Comparison of ENCODE assay signal across 8 cellular contexts in genomic region chr12:49110191-49111155, GRCh38. TPM values are rescaled to one million over a fixed set of nuclear protein-coding genes. Genes with fewer than 3 reads are reported as not detected.
DNase-seq lines count a peak whose midpoint lies in the region; ATAC-seq and TF ChIP-seq lines count a peak whose summit lies in the region.

TSS of gene LMBR1L (minus strand) at chr12:49110847. CDS start at chr12:49110555, 292 bp downstream.

- DNase-seq in BJ (ENCODE audit: low read depth) (peak; percentile 95), GM19238 (ENCODE audit: insufficient read length, low spot score) (peak; percentile 95), NCI-H524 (lab: John Stamatoyannopoulos, UW) (peak; percentile 96 to 98), choroid plexus epithelial cell (ENCODE audit: low read depth) (peak; percentile 98), kidney epithelial cell (ENCODE audit: low read depth) (peak; percentile 91)
- DNase-seq in activated CD4-positive, alpha-beta T cell treated with anti-CD3 and anti-CD28 coated beads for 36 hours, result peak; percentile 97
- DNase-seq in stimulated activated CD4-positive, alpha-beta T cell treated with anti-CD3 and anti-CD28 coated beads, Interleukin-15, amount 100 ng/mL, for 48 hours (ENCODE audit: low read depth in 2 of 2), result peak; percentile 92 to 93

- H3K36me3 Mint-ChIP-seq in activated CD4-positive, alpha-beta T cell treated with anti-CD3 and anti-CD28 coated beads for 36 hours (ENCODE audit: low read depth), result peaks cover 9% of the 10 kb centered on the region

- peak within 1 kb of the TSS; percentile 96 for H3K4me3 Mint-ChIP-seq in activated CD4-positive, alpha-beta T cell treated with anti-CD3 and anti-CD28 coated beads for 36 hours

- intact Hi-C loops in activated CD4-positive, alpha-beta T cell treated with anti-CD3 and anti-CD28 coated beads for 36 hours (cut with DNase I, micrococcal nuclease), result loop anchor here (1.0 kb wide), 6 partner anchors 20 to 213 kb away; partner anchors contain the start of genes TUBA1A (in 2 of the 2), PRKAG1 (in 1 of the 2) and TROAP (in 1 of the 2)

- ATAC-seq in HG03442 (IDR thresholded peaks at IDR 0.05; ENCODE audit: unreplicated experiment), result peak; percentile 97
- ATAC-seq in activated CD4-positive, alpha-beta T cell treated with anti-CD3 and anti-CD28 coated beads for 36 hours, result peak; percentile 98

- H3K27me3 Mint-ChIP-seq in activated CD4-positive, alpha-beta T cell treated with anti-CD3 and anti-CD28 coated beads for 36 hours, result no peaks in the 10 kb centered on the region

- no peaks in the 10 kb centered on the region for H3K9me3 Mint-ChIP-seq in activated CD4-positive, alpha-beta T cell treated with anti-CD3 and anti-CD28 coated beads for 36 hours (ENCODE audit: low read depth)

- H3K36me3 ChIP-seq in BJ (ENCODE audit: control insufficient read depth, insufficient read depth, low read length) (peaks cover 11% of the 10 kb centered on the region), kidney epithelial cell (ENCODE audit: control insufficient read depth, insufficient read depth, low read length) (peaks cover 1% of the 10 kb centered on the region)

- POLR2A ChIA-PET in BJ (lab: Charles Lee), result interaction anchor here (0.6 to 1.9 kb wide), 4 partner anchors 11 to 91 kb away, joined by 3 to 13 read pairs (median 4); partner anchors contain the start of gene TUBA1B
- POLR2A ChIA-PET in activated CD4-positive, alpha-beta T cell treated with anti-CD3 and anti-CD28 coated beads for 36 hours (lab: Charles Lee), result interaction anchor here (0.6 to 4.0 kb wide), 7 partner anchors 16 to 213 kb away, joined by 3 to 40 read pairs (median 3); partner anchors contain the start of genes TROAP and TUBA1B

- CTCF ChIA-PET in BJ (lab: Yijun Ruan, JAX), result interaction anchor here (0.6 to 6.7 kb wide), 13 partner anchors 10 to 248 kb away, joined by 3 to 62 read pairs (median 9); partner anchors contain the start of genes DHH and TUBA1B
- CTCF ChIA-PET in activated CD4-positive, alpha-beta T cell treated with anti-CD3 and anti-CD28 coated beads for 36 hours (lab: Charles Lee), result interaction anchor here (0.5 to 6.5 kb wide), 20 partner anchors 10 to 186 kb away, joined by 3 to 49 read pairs (median 4); partner anchors contain the start of genes DDN, DHH and TUBA1B

- H3K4me1 Mint-ChIP-seq in activated CD4-positive, alpha-beta T cell treated with anti-CD3 and anti-CD28 coated beads for 36 hours, result peaks cover 29% of the 10 kb centered on the region

- H3K4me3 ChIP-seq in BJ (ENCODE audit: low read depth, low read length), result peak within 1 kb of the TSS; percentile 79
- peak within 1 kb of the TSS; percentile 88 for H3K4me3 ChIP-seq in choroid plexus epithelial cell (ENCODE audit: low read depth, low read length)
- H3K4me3 ChIP-seq in kidney epithelial cell (ENCODE audit: low read depth, low read length), result peak within 1 kb of the TSS; percentile 84

- peak within 1 kb of the TSS; percentile 98 for H3K27ac Mint-ChIP-seq in activated CD4-positive, alpha-beta T cell treated with anti-CD3 and anti-CD28 coated beads for 36 hours

- TF ChIP-seq CTCF in BJ (IDR thresholded peaks at IDR 0.05; ENCODE audit: insufficient read depth, low read depth, low read length) (peak; percentile 67), choroid plexus epithelial cell (conservative IDR thresholded peaks at IDR 0.05; ENCODE audit: low read depth, low read length) (peak; percentile 58), kidney epithelial cell (IDR thresholded peaks at IDR 0.05; ENCODE audit: insufficient read depth, low read length, poor library complexity, severe bottlenecking) (peak; percentile 37)

- H3K27me3 ChIP-seq in BJ (ENCODE audit: control insufficient read depth, insufficient read depth, low read length), result no peaks in the 10 kb centered on the region
- no peaks in the 10 kb centered on the region for H3K27me3 ChIP-seq in kidney epithelial cell (ENCODE audit: control insufficient read depth, insufficient read depth, low read length)

RNA-seq across cellular contexts. Expression of gene LMBR1L, which starts in this region (rescaled TPM):
- polyA plus RNA-seq in BJ (2011; rRNA removed), result 37.2 and 63.1 TPM in 2 replicates
- polyA minus RNA-seq in BJ (2011; rRNA and poly(A)+ RNA removed), result 51.2 and 61.6 TPM in 2 replicates
- total RNA-seq in activated CD4-positive, alpha-beta T cell treated with anti-CD3 and anti-CD28 coated beads for 36 hours, result 10 to 100 TPM; 45.0 to 48.0 TPM
- total RNA-seq in kidney epithelial cell, result 67.9 and 74.3 TPM in 2 replicates

Comparison
In these comparisons a context has a peak if more than half of its experiments do, and no peak if none do; other contexts are left out.
1. Peak in every context shown above with its lines: DNase-seq, ATAC-seq and H3K4me3 ChIP-seq.